ENCODE assay signal across 14 cellular contexts in the genomic region with DNA sequence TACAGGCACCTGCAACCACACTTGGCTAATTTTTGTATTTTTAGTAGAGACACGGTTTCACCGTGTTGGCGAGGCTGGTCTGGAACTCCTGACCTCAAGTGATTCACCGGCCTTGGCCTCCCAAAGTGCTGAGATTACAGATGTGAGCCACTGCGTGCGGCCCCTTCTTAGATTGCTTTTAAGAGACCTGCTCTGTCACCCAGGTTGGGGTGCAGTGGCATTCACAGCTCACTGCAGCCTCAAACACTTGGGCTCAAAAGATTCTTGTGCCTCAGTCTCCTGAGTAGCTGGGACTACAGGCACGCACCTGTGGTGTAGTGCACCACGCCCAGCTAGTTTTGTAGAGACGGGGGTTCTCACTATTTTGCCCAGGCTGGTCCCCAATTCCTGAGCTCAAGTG. TPM values are rescaled to one million over a fixed set of nuclear protein-coding genes. Genes with fewer than 3 reads are reported as not detected.
A peak's percentile ranks its signal among the peaks of the same experiment; 100 is the strongest.
DNase-seq lines count a peak whose midpoint lies in the region; ATAC-seq and TF ChIP-seq lines count a peak whose summit lies in the region.
"Had no signal": no experiment of that assay in that cellular context is flagged by ENCODE, and none has a peak within 500 bp of the region (broad histone marks: within the 10 kb centered on the region; RNA-seq: fewer than 3 reads in every experiment).

No MANE protein-coding gene starts in this region.

- peaks cover 71% of the 10 kb centered on the region for H3K36me3 Mint-ChIP-seq in activated CD8-positive, alpha-beta memory T cell treated with anti-CD3 and anti-CD28 coated beads, Interleukin-2, amount 10 ng/mL, durations not matched to agents 7 days and 5 days
- peaks cover 59% of the 10 kb centered on the region for H3K36me3 Mint-ChIP-seq in CD4-positive, CD25-positive, alpha-beta regulatory T cell
- H3K36me3 Mint-ChIP-seq in T-helper 17 cell (ENCODE audit: low read depth) = peaks cover 23% of the 10 kb centered on the region
- peaks cover 38 to 74% (median 60%) of the 10 kb centered on the region in 3 donors for H3K36me3 Mint-ChIP-seq in immature natural killer cell
- no peaks in the 10 kb centered on the region for H3K36me3 Mint-ChIP-seq in glutamatergic neuron (ENCODE audit: unreplicated experiment)

- CTCF ChIA-PET in activated CD8-positive, alpha-beta memory T cell treated with anti-CD3 and anti-CD28 coated beads, Interleukin-2, amount 10 ng/mL, durations not matched to agents 7 days and 5 days (lab: Charles Lee) = no interaction called here

- peak overlapping the region; percentile 75 for H3K27ac ChIP-seq in CD4-positive, CD25-positive, alpha-beta regulatory T cell (ENCODE audit: insufficient read depth, low read length, poor library complexity, severe bottlenecking)

- peaks cover 25% of the 10 kb centered on the region for H3K4me1 ChIP-seq in CD4-positive, CD25-positive, alpha-beta regulatory T cell (ENCODE audit: control insufficient read depth, insufficient read depth, low read length, poor library complexity, severe bottlenecking)

- no peak for DNase-seq in activated CD8-positive, alpha-beta memory T cell treated with anti-CD3 and anti-CD28 coated beads, Interleukin-2, amount 10 ng/mL, durations not matched to agents 7 days and 5 days
- no peak for DNase-seq in activated CD8-positive, alpha-beta memory T cell treated with anti-CD3 and anti-CD28 coated beads, Interleukin-2, amount 50 U/mL, for 48 hours
- no peak for DNase-seq in CD4-positive, CD25-positive, alpha-beta regulatory T cell
- DNase-seq in T-helper 17 cell (no peak), immature natural killer cell (no peak), glutamatergic neuron (no peak), amniotic stem cell (lab: John Stamatoyannopoulos, UW) (no peak)
- DNase-seq: DMS79 treated with DMSO at 0.1 percent for 48 hours, NCI-H1105, NCI-H1694 treated with DMSO at 0.1 percent for 48 hours, NCI-H510A, NCI-H774, SHP77 treated with DMSO at 0.1 percent for 48 hours had no signal

- H3K27ac Mint-ChIP-seq in activated CD8-positive, alpha-beta memory T cell treated with anti-CD3 and anti-CD28 coated beads, Interleukin-2, amount 10 ng/mL, durations not matched to agents 7 days and 5 days = peak overlapping the region; percentile 98
- H3K27ac Mint-ChIP-seq in CD4-positive, CD25-positive, alpha-beta regulatory T cell = peak overlapping the region in 2 of 3 donors; percentile 88 to 94
- H3K27ac Mint-ChIP-seq in T-helper 17 cell (peak overlapping the region; percentile 95), immature natural killer cell (peak overlapping the region; percentile 93 to 98 (median 96)), glutamatergic neuron (ENCODE audit: unreplicated experiment) (no peak overlapping the region)

- H3K27me3 ChIP-seq in CD4-positive, CD25-positive, alpha-beta regulatory T cell (ENCODE audit: control insufficient read depth, insufficient read depth, low read length) = no peaks in the 10 kb centered on the region

- ATAC-seq in activated CD8-positive, alpha-beta memory T cell treated with anti-CD3 and anti-CD28 coated beads, Interleukin-2, amount 10 ng/mL, durations not matched to agents 7 days and 5 days = no peak
- ATAC-seq in CD4-positive, CD25-positive, alpha-beta regulatory T cell (ENCODE audit: low read depth in 2 of 2) = no peak
- ATAC-seq in T-helper 17 cell = no peak
- ATAC-seq in GM18498 (IDR thresholded peaks at IDR 0.05; ENCODE audit: unreplicated experiment) = no peak

- no peaks in the 10 kb centered on the region for H3K27me3 Mint-ChIP-seq in activated CD8-positive, alpha-beta memory T cell treated with anti-CD3 and anti-CD28 coated beads, Interleukin-2, amount 10 ng/mL, durations not matched to agents 7 days and 5 days
- no peaks in the 10 kb centered on the region for H3K27me3 Mint-ChIP-seq in CD4-positive, CD25-positive, alpha-beta regulatory T cell
- H3K27me3 Mint-ChIP-seq in T-helper 17 cell (no peaks in the 10 kb centered on the region), immature natural killer cell (ENCODE audit: low read depth in 3 of 3) (peaks cover 12 to 24% (median 16%) of the 10 kb centered on the region in 3 donors), glutamatergic neuron (ENCODE audit: unreplicated experiment) (no peaks in the 10 kb centered on the region)

- H3K9me3 Mint-ChIP-seq in activated CD8-positive, alpha-beta memory T cell treated with anti-CD3 and anti-CD28 coated beads, Interleukin-2, amount 10 ng/mL, durations not matched to agents 7 days and 5 days (ENCODE audit: low read depth) = no peaks in the 10 kb centered on the region
- no peaks in the 10 kb centered on the region for H3K9me3 Mint-ChIP-seq in CD4-positive, CD25-positive, alpha-beta regulatory T cell
- H3K9me3 Mint-ChIP-seq in immature natural killer cell (no peaks in the 10 kb centered on the region), glutamatergic neuron (ENCODE audit: unreplicated experiment) (peaks cover 2% of the 10 kb centered on the region)

- H3K9me3 ChIP-seq in CD4-positive, CD25-positive, alpha-beta regulatory T cell (ENCODE audit: control insufficient read depth in 2 of 2, low read length in 2 of 2) = no peaks in the 10 kb centered on the region
- no peaks in the 10 kb centered on the region for H3K9me3 ChIP-seq in T-helper 17 cell (ENCODE audit: control insufficient read depth, low read length, poor library complexity, severe bottlenecking)

- H3K4me1 Mint-ChIP-seq in activated CD8-positive, alpha-beta memory T cell treated with anti-CD3 and anti-CD28 coated beads, Interleukin-2, amount 10 ng/mL, durations not matched to agents 7 days and 5 days = peaks cover 67% of the 10 kb centered on the region
- peaks cover 33 to 66% (median 46%) of the 10 kb centered on the region in 4 donors for H3K4me1 Mint-ChIP-seq in CD4-positive, CD25-positive, alpha-beta regulatory T cell
- peaks cover 35% of the 10 kb centered on the region for H3K4me1 Mint-ChIP-seq in T-helper 17 cell
- peaks cover 87 to 88% of the 10 kb centered on the region in 2 donors for H3K4me1 Mint-ChIP-seq in immature natural killer cell
- H3K4me1 Mint-ChIP-seq in glutamatergic neuron (ENCODE audit: low read depth, unreplicated experiment) = peaks cover 7% of the 10 kb centered on the region

- no peak overlapping the region for H3K4me3 Mint-ChIP-seq in activated CD8-positive, alpha-beta memory T cell treated with anti-CD3 and anti-CD28 coated beads, Interleukin-2, amount 10 ng/mL, durations not matched to agents 7 days and 5 days
- H3K4me3 Mint-ChIP-seq in CD4-positive, CD25-positive, alpha-beta regulatory T cell = no peak overlapping the region
- H3K4me3 Mint-ChIP-seq in T-helper 17 cell (no peak overlapping the region), immature natural killer cell (peak overlapping the region in 1 of 5 donors; percentile 36), glutamatergic neuron (ENCODE audit: unreplicated experiment) (no peak overlapping the region)

- no peak for TF ChIP-seq CTCF in glutamatergic neuron (IDR thresholded peaks at IDR 0.05; ENCODE audit: partially characterized antibody, unreplicated experiment)

- peak overlapping the region; percentile 23 for H3K4me3 ChIP-seq in CD4-positive, CD25-positive, alpha-beta regulatory T cell (ENCODE audit: low read depth, low read length)

- peaks cover 88% of the 10 kb centered on the region for H3K36me3 ChIP-seq in CD4-positive, CD25-positive, alpha-beta regulatory T cell (ENCODE audit: control insufficient read depth, insufficient read depth, low read length)

RNA-seq across cellular contexts. Expression of gene HSPA9, which starts 11.0 kb away (rescaled TPM):
- 100 to 1,000 TPM; 208 to 309 TPM for total RNA-seq in activated CD8-positive, alpha-beta memory T cell treated with anti-CD3 and anti-CD28 coated beads, Interleukin-2, amount 10 ng/mL, durations not matched to agents 7 days and 5 days
- 276 TPM for total RNA-seq in CD4-positive, CD25-positive, alpha-beta regulatory T cell
- polyA plus RNA-seq in CD4-positive, CD25-positive, alpha-beta regulatory T cell = 100 to 1,000 TPM; 113 to 129 (median 121) TPM
- total RNA-seq in T-helper 17 cell (100 to 1,000 TPM; 291 to 305 TPM), glutamatergic neuron (ENCODE audit: unreplicated experiment) (184 TPM)
- polyA plus RNA-seq in immature natural killer cell = 100 to 1,000 TPM in 2 of 3 donors, 10 to 100 TPM in 1; 92.8 to 153 (median 145) TPM

RNA-seq across cellular contexts. Expression of gene ETF1, which starts 21.2 kb away (rescaled TPM):
- 100 to 1,000 TPM in 1 of 2 experiments, 10 to 100 TPM in 1; 92.2 to 134 TPM for total RNA-seq in activated CD8-positive, alpha-beta memory T cell treated with anti-CD3 and anti-CD28 coated beads, Interleukin-2, amount 10 ng/mL, durations not matched to agents 7 days and 5 days
- 170 TPM for total RNA-seq in CD4-positive, CD25-positive, alpha-beta regulatory T cell
- 10 to 100 TPM; 25.9 to 44.3 (median 32.5) TPM for polyA plus RNA-seq in CD4-positive, CD25-positive, alpha-beta regulatory T cell
- total RNA-seq in T-helper 17 cell = 100 to 1,000 TPM; 150 to 165 TPM
- polyA plus RNA-seq in immature natural killer cell = 10 to 100 TPM; 30.0 to 38.2 (median 33.5) TPM
- 70.4 TPM for total RNA-seq in glutamatergic neuron (ENCODE audit: unreplicated experiment)
